1 cellular context compared by ENCODE assay signal in genomic region chrY:2935606-2936521, GRCh38.
TF ChIP-seq lines count a peak whose summit lies in the region.

No MANE protein-coding gene starts in this region.

TF ChIP-seq in HepG2, 621 proteins besides CTCF, POLR2A, EP300 and RAD21 (continued from another document and continues in another):
- no peak for TF ChIP-seq ZBTB10 (CRISPR knock-in tag; IDR thresholded peaks at IDR 0.05; ENCODE audit: borderline replicate concordance)
- no peak for TF ChIP-seq AGO1 (IDR thresholded peaks at IDR 0.05; ENCODE audit: low read depth, low read length, poor library complexity, severe bottlenecking)
- TF ChIP-seq ZNF414 (CRISPR knock-in tag; IDR thresholded peaks at IDR 0.05), result no peak
- no peak for TF ChIP-seq ZZZ3 (CRISPR knock-in tag; IDR thresholded peaks at IDR 0.05; ENCODE audit: borderline replicate concordance)
- TF ChIP-seq GMEB1 (CRISPR knock-in tag; IDR thresholded peaks at IDR 0.05; ENCODE audit: borderline replicate concordance), result peak; percentile 95
- no peak for TF ChIP-seq HOXA7 (CRISPR knock-in tag; IDR thresholded peaks at IDR 0.05)
- TF ChIP-seq THAP11 (CRISPR knock-in tag; IDR thresholded peaks at IDR 0.05), result peak; percentile 49; the same call in 1 of the 2 replicates
- peak; percentile 67; the same call in 1 of the 2 replicates for TF ChIP-seq TFDP1 (CRISPR knock-in tag; IDR thresholded peaks at IDR 0.05; ENCODE audit: borderline replicate concordance)
- TF ChIP-seq SRSF1 (optimal IDR thresholded peaks at IDR 0.05; ENCODE audit: low read depth, low read length), result no peak
- TF ChIP-seq ZBTB8A (CRISPR knock-in tag; IDR thresholded peaks at IDR 0.05; ENCODE audit: borderline replicate concordance, low read depth), result no peak
- TF ChIP-seq STAT5B (CRISPR knock-in tag; IDR thresholded peaks at IDR 0.05), result no peak
- no peak for TF ChIP-seq AFF4 (CRISPR knock-in tag; IDR thresholded peaks at IDR 0.05)
- TF ChIP-seq THAP8 (CRISPR knock-in tag; IDR thresholded peaks at IDR 0.05; ENCODE audit: borderline replicate concordance), result no peak
- no peak for TF ChIP-seq KDM5B (CRISPR knock-in tag; IDR thresholded peaks at IDR 0.05; ENCODE audit: borderline replicate concordance)
- no peak for TF ChIP-seq ERF (CRISPR knock-in tag; IDR thresholded peaks at IDR 0.05)
- no peak for TF ChIP-seq HES4 (CRISPR knock-in tag; IDR thresholded peaks at IDR 0.05; ENCODE audit: borderline replicate concordance)
- no peak for TF ChIP-seq HNRNPUL1 (IDR thresholded peaks at IDR 0.05; ENCODE audit: low read depth, low read length)
- no peak for TF ChIP-seq GZF1 (CRISPR knock-in tag; IDR thresholded peaks at IDR 0.05)
- TF ChIP-seq HBP1 (CRISPR knock-in tag; IDR thresholded peaks at IDR 0.05; ENCODE audit: low read depth), result peak; percentile 33; the same call in 1 of the 2 replicates
- TF ChIP-seq BRD4 (CRISPR knock-in tag; IDR thresholded peaks at IDR 0.05), result no peak
- TF ChIP-seq ZNF17 (CRISPR knock-in tag; IDR thresholded peaks at IDR 0.05), result no peak
- TF ChIP-seq PLRG1 (conservative IDR thresholded peaks at IDR 0.05), result no peak
- no peak for TF ChIP-seq SRSF4 (IDR thresholded peaks at IDR 0.05; ENCODE audit: low read depth, low read length, poor library complexity, severe bottlenecking)
- TF ChIP-seq ZNF737 (CRISPR knock-in tag; IDR thresholded peaks at IDR 0.05; ENCODE audit: borderline replicate concordance), result no peak
- TF ChIP-seq FUBP1 (CRISPR knock-in tag; IDR thresholded peaks at IDR 0.05; ENCODE audit: borderline replicate concordance), result no peak
- TF ChIP-seq DMTF1 (CRISPR knock-in tag; IDR thresholded peaks at IDR 0.05), result no peak
- no peak for TF ChIP-seq TBX3 (IDR thresholded peaks at IDR 0.05; ENCODE audit: borderline replicate concordance)
- TF ChIP-seq GPBP1L1 (CRISPR knock-in tag; IDR thresholded peaks at IDR 0.05), result no peak
- TF ChIP-seq ZSCAN5A (CRISPR knock-in tag; IDR thresholded peaks at IDR 0.05; ENCODE audit: borderline replicate concordance), result no peak
- TF ChIP-seq KDM1A (CRISPR knock-in tag; IDR thresholded peaks at IDR 0.05), result no peak
- TF ChIP-seq PHB2 (IDR thresholded peaks at IDR 0.05; ENCODE audit: partially characterized antibody), result no peak
- TF ChIP-seq ZNF451 (CRISPR knock-in tag; IDR thresholded peaks at IDR 0.05), result peak; percentile 57; the same call in 1 of the 2 replicates
- TF ChIP-seq ETS1 (CRISPR knock-in tag; IDR thresholded peaks at IDR 0.05), result no peak
- TF ChIP-seq THYN1 (CRISPR knock-in tag; IDR thresholded peaks at IDR 0.05; ENCODE audit: borderline replicate concordance, low read depth), result no peak
- no peak for TF ChIP-seq KAT2B (IDR thresholded peaks at IDR 0.05; ENCODE audit: borderline replicate concordance, low read depth, low read length)
- no peak for TF ChIP-seq ARHGAP35 (CRISPR knock-in tag; IDR thresholded peaks at IDR 0.05; ENCODE audit: borderline replicate concordance)
- TF ChIP-seq ZNF430 (CRISPR knock-in tag; IDR thresholded peaks at IDR 0.05), result no peak
